1 cellular context compared by ENCODE assay signal in genomic region chr2:202265467-202266277, GRCh38.
TF ChIP-seq lines count a peak whose summit lies in the region.

A gene with protein sequence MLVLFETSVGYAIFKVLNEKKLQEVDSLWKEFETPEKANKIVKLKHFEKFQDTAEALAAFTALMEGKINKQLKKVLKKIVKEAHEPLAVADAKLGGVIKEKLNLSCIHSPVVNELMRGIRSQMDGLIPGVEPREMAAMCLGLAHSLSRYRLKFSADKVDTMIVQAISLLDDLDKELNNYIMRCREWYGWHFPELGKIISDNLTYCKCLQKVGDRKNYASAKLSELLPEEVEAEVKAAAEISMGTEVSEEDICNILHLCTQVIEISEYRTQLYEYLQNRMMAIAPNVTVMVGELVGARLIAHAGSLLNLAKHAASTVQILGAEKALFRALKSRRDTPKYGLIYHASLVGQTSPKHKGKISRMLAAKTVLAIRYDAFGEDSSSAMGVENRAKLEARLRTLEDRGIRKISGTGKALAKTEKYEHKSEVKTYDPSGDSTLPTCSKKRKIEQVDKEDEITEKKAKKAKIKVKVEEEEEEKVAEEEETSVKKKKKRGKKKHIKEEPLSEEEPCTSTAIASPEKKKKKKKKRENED (plus strand): TSS chr2:202265763. CDS start chr2:202265942, 179 bp downstream.

TF ChIP-seq in HepG2, 621 proteins besides CTCF, POLR2A, EP300 and RAD21 (continued from another document and continues in another):
- peak; percentile 75; the same call in 1 of the 2 replicates for TF ChIP-seq HMGXB3 (CRISPR knock-in tag; IDR thresholded peaks at IDR 0.05; ENCODE audit: borderline replicate concordance)
- TF ChIP-seq ZNF564 (CRISPR knock-in tag; IDR thresholded peaks at IDR 0.05), result peak; percentile 44
- no peak for TF ChIP-seq ZNF513 (CRISPR knock-in tag; conservative IDR thresholded peaks at IDR 0.05)
- TF ChIP-seq, protein P1, sequence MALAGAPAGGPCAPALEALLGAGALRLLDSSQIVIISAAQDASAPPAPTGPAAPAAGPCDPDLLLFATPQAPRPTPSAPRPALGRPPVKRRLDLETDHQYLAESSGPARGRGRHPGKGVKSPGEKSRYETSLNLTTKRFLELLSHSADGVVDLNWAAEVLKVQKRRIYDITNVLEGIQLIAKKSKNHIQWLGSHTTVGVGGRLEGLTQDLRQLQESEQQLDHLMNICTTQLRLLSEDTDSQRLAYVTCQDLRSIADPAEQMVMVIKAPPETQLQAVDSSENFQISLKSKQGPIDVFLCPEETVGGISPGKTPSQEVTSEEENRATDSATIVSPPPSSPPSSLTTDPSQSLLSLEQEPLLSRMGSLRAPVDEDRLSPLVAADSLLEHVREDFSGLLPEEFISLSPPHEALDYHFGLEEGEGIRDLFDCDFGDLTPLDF (CRISPR knock-in tag; IDR thresholded peaks at IDR 0.05), result peak; percentile 99
- TF ChIP-seq PREB (CRISPR knock-in tag; IDR thresholded peaks at IDR 0.05), result no peak
- TF ChIP-seq SRY (CRISPR knock-in tag; IDR thresholded peaks at IDR 0.05), result peak; percentile 86
- TF ChIP-seq ZNF792 (CRISPR knock-in tag; IDR thresholded peaks at IDR 0.05), result peak; percentile 62
- TF ChIP-seq KDM1A (CRISPR knock-in tag; IDR thresholded peaks at IDR 0.05), result 0 out of 2 replicates have a peak, but pooled peaks have one; percentile 33
- TF ChIP-seq MNT (IDR thresholded peaks at IDR 0.05), result peak; percentile 11; the same call in 1 of the 2 replicates
- peak; percentile 98 for TF ChIP-seq ZNF350 (CRISPR knock-in tag; IDR thresholded peaks at IDR 0.05; ENCODE audit: borderline replicate concordance, low read depth)
- no peak for TF ChIP-seq GTF3A (CRISPR knock-in tag; conservative IDR thresholded peaks at IDR 0.05)
- no peak for TF ChIP-seq ZNF644 (CRISPR knock-in tag; IDR thresholded peaks at IDR 0.05; ENCODE audit: low read depth)
- TF ChIP-seq U2AF1 (optimal IDR thresholded peaks at IDR 0.05; ENCODE audit: low read depth, low read length), result peak; percentile 70
- TF ChIP-seq HNRNPK (IDR thresholded peaks at IDR 0.05; ENCODE audit: low read depth, low read length, poor library complexity, severe bottlenecking), result no peak
- TF ChIP-seq HCFC1 (IDR thresholded peaks at IDR 0.05; ENCODE audit: low read depth, low read length), result peak; percentile 54; the same call in 1 of the 2 replicates
- peak; percentile 75; the same call in 1 of the 2 replicates for TF ChIP-seq NR2C2 (CRISPR knock-in tag; IDR thresholded peaks at IDR 0.05; ENCODE audit: borderline replicate concordance)
- 0 out of 2 replicates have a peak, but pooled peaks have one; percentile 12 for TF ChIP-seq ZNF530 (CRISPR knock-in tag; IDR thresholded peaks at IDR 0.05; ENCODE audit: low read depth)
- TF ChIP-seq ATF7 (IDR thresholded peaks at IDR 0.05), result peak; percentile 31; the same call in 1 of the 2 replicates
- TF ChIP-seq ATF7 (CRISPR knock-in tag; IDR thresholded peaks at IDR 0.05), result 0 out of 2 replicates have a peak, but pooled peaks have one; percentile 63
- TF ChIP-seq ATF5 (CRISPR knock-in tag; IDR thresholded peaks at IDR 0.05; ENCODE audit: low read depth), result peak; percentile 89; the same call in 1 of the 2 replicates
- TF ChIP-seq GATA4 (IDR thresholded peaks at IDR 0.05; ENCODE audit: borderline replicate concordance, low read depth), result peak; percentile 88; the same call in 1 of the 2 replicates
- no peak for TF ChIP-seq SRSF4 (IDR thresholded peaks at IDR 0.05; ENCODE audit: low read depth, low read length, poor library complexity, severe bottlenecking)
- TF ChIP-seq, protein P2, sequence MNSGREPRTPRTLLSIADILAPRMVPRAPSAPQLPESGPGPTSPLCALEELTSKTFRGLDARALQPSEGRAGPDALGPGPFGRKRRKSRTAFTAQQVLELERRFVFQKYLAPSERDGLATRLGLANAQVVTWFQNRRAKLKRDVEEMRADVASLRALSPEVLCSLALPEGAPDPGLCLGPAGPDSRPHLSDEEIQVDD (CRISPR knock-in tag; IDR thresholded peaks at IDR 0.05; ENCODE audit: borderline replicate concordance), result no peak
- no peak for TF ChIP-seq TCF12 (IDR thresholded peaks at IDR 0.05)
- TF ChIP-seq TCF12 (CRISPR knock-in tag; IDR thresholded peaks at IDR 0.05), result peak; percentile 33
- peak; percentile 20; the same call in 1 of the 2 replicates for TF ChIP-seq ATRX (CRISPR knock-in tag; IDR thresholded peaks at IDR 0.05; ENCODE audit: borderline replicate concordance)
- peak; percentile 88 for TF ChIP-seq MEF2D (CRISPR knock-in tag; IDR thresholded peaks at IDR 0.05)
- peak; percentile 91 for TF ChIP-seq HIVEP1 (CRISPR knock-in tag; IDR thresholded peaks at IDR 0.05)
- TF ChIP-seq ATM (IDR thresholded peaks at IDR 0.05; ENCODE audit: borderline replicate concordance), result no peak
- TF ChIP-seq ZNF501 (CRISPR knock-in tag; IDR thresholded peaks at IDR 0.05), result peak; percentile 83
- no peak for TF ChIP-seq BRCA1 (CRISPR knock-in tag; IDR thresholded peaks at IDR 0.05)
- TF ChIP-seq MYNN (CRISPR knock-in tag; IDR thresholded peaks at IDR 0.05; ENCODE audit: low read depth), result no peak; the same call in 1 of the 2 replicates
- TF ChIP-seq, protein P3, sequence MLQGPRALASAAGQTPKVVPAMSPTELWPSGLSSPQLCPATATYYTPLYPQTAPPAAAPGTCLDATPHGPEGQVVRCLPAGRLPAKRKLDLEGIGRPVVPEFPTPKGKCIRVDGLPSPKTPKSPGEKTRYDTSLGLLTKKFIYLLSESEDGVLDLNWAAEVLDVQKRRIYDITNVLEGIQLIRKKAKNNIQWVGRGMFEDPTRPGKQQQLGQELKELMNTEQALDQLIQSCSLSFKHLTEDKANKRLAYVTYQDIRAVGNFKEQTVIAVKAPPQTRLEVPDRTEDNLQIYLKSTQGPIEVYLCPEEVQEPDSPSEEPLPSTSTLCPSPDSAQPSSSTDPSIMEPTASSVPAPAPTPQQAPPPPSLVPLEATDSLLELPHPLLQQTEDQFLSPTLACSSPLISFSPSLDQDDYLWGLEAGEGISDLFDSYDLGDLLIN (CRISPR knock-in tag; IDR thresholded peaks at IDR 0.05; ENCODE audit: borderline replicate concordance), result 0 out of 2 replicates have a peak, but pooled peaks have one; percentile 21
- TF ChIP-seq PTBP1 (IDR thresholded peaks at IDR 0.05; ENCODE audit: low read depth, low read length, poor library complexity, severe bottlenecking), result peak; percentile 96
- peak; percentile 71 for TF ChIP-seq MEIS1 (CRISPR knock-in tag; IDR thresholded peaks at IDR 0.05; ENCODE audit: borderline replicate concordance)
- TF ChIP-seq HDAC1 (CRISPR knock-in tag; IDR thresholded peaks at IDR 0.05), result peak; percentile 96
- TF ChIP-seq HMGXB4 (CRISPR knock-in tag; IDR thresholded peaks at IDR 0.05; ENCODE audit: borderline replicate concordance in 1 of 2, low read depth in 1 of 2), result peak; percentile 72 to 91
- peak; percentile 57; the same call in 1 of the 2 replicates for TF ChIP-seq ETV5 (CRISPR knock-in tag; IDR thresholded peaks at IDR 0.05; ENCODE audit: borderline replicate concordance)
- peak; percentile 68; the same call in 1 of the 2 replicates for TF ChIP-seq ZBTB38 (CRISPR knock-in tag; IDR thresholded peaks at IDR 0.05)
- TF ChIP-seq NFATC3 (CRISPR knock-in tag; IDR thresholded peaks at IDR 0.05), result peak; percentile 96
- no peak for TF ChIP-seq SCMH1 (CRISPR knock-in tag; IDR thresholded peaks at IDR 0.05; ENCODE audit: borderline replicate concordance)
- TF ChIP-seq, protein P4, sequence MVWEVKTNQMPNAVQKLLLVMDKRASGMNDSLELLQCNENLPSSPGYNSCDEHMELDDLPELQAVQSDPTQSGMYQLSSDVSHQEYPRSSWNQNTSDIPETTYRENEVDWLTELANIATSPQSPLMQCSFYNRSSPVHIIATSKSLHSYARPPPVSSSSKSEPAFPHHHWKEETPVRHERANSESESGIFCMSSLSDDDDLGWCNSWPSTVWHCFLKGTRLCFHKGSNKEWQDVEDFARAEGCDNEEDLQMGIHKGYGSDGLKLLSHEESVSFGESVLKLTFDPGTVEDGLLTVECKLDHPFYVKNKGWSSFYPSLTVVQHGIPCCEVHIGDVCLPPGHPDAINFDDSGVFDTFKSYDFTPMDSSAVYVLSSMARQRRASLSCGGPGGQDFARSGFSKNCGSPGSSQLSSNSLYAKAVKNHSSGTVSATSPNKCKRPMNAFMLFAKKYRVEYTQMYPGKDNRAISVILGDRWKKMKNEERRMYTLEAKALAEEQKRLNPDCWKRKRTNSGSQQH (CRISPR knock-in tag; IDR thresholded peaks at IDR 0.05; ENCODE audit: low read depth), result no peak; the same call in 1 of the 2 replicates
- peak; percentile 66 for TF ChIP-seq SIN3B (IDR thresholded peaks at IDR 0.05; ENCODE audit: low read length)
- TF ChIP-seq ZFP82 (CRISPR knock-in tag; IDR thresholded peaks at IDR 0.05; ENCODE audit: borderline replicate concordance), result peak; percentile 93; the same call in 1 of the 2 replicates
- TF ChIP-seq FOXP1 (IDR thresholded peaks at IDR 0.05), result no peak
- TF ChIP-seq FOXP1 (CRISPR knock-in tag; IDR thresholded peaks at IDR 0.05), result no peak; the same call in 1 of the 2 replicates
- TF ChIP-seq TBX2 (CRISPR knock-in tag; IDR thresholded peaks at IDR 0.05; ENCODE audit: borderline replicate concordance), result no peak; the same call in none of the 2 replicates
- TF ChIP-seq MBD4 (IDR thresholded peaks at IDR 0.05; ENCODE audit: borderline replicate concordance, low read length), result no peak
- TF ChIP-seq ZNF234 (CRISPR knock-in tag; conservative IDR thresholded peaks at IDR 0.05), result peak; percentile 84
